8 cellular contexts compared by ENCODE assay signal in genomic region chr12:110224379-110225304, GRCh38. TPM values are rescaled to one million over a fixed set of nuclear protein-coding genes. Genes with fewer than 3 reads are reported as not detected.
DNase-seq lines count a peak whose midpoint lies in the region; ATAC-seq and TF ChIP-seq lines count a peak whose summit lies in the region.

No MANE protein-coding gene starts in this region.

- peak overlapping the region in 1 of 2 donors; percentile 68 for H3K27ac ChIP-seq in ovary

- no peak for ATAC-seq in HG02840 (IDR thresholded peaks at IDR 0.05; ENCODE audit: low FRiP score, unreplicated experiment)

- H3K36me3 ChIP-seq in H7 (replicated peaks; ENCODE audit: control insufficient read depth, insufficient read depth, low read length) (no peaks in the 10 kb centered on the region), ovary (no peaks in the 10 kb centered on the region)

- 9 to 20% (median 11%) methylated on average over 10 of the region's 10 CpGs for WGBS in ovary, 3 donors

- no peaks in the 10 kb centered on the region for H3K27me3 ChIP-seq in H7 (ENCODE audit: control insufficient read depth, insufficient read depth, low read length)
- H3K27me3 ChIP-seq in ovary: no peaks in the 10 kb centered on the region

- TF ChIP-seq EP300 in ovary (IDR thresholded peaks at IDR 0.05): no peak

- intact Hi-C loops in ovary (cut with DNase I): loop anchor here in 3 of 4 donors (5.0 to 10.0 kb wide), 3 partner anchors 58 to 122 kb away; partner anchors contain the start of gene ATP2A2 (in 1 of the 3)
- intact Hi-C loops in posterior vena cava (cut with DNase I): loop anchor here in 1 of 2 donors (10.0 kb wide), 1 partner anchor 120 kb away; no protein-coding TSS in a partner anchor

- DNase-seq in H7 (peak; percentile 15), RKO (ENCODE audit: low spot score) (peak; percentile 77), fibroblast of mammary gland (ENCODE audit: low read depth) (peak; percentile 91), ovary (peak in 1 of 5 donors; percentile 56), posterior vena cava (ENCODE audit: low spot score) (no peak), T1000 (lab: John Stamatoyannopoulos, UW) (no peak)
- no peak for DNase-seq in activated T-cell treated with anti-CD3 and anti-CD28 coated beads, Interleukin-2, amount 50 U/mL, for 1 hour

- no peak for TF ChIP-seq POLR2A in ovary (IDR thresholded peaks at IDR 0.05)

- H3K4me1 ChIP-seq in ovary (ENCODE audit: insufficient read depth): peaks cover 7% of the 10 kb centered on the region

- H3K9me3 ChIP-seq in ovary: no peaks in the 10 kb centered on the region

- TF ChIP-seq CTCF in fibroblast of mammary gland (conservative IDR thresholded peaks at IDR 0.05; ENCODE audit: control insufficient read depth, insufficient read depth, low read depth, low read length) (peak; percentile 89), ovary (IDR thresholded peaks at IDR 0.05) (peak; percentile 48 to 84 (median 76))

- H3K4me3 ChIP-seq in H7 (ENCODE audit: insufficient read depth, low read depth, low read length) (no peak overlapping the region), fibroblast of mammary gland (ENCODE audit: control insufficient read depth, low read depth, low read length) (peak overlapping the region; percentile 49), ovary (no peak overlapping the region)

RNA-seq across cellular contexts. Expression of gene ATP2A2, which starts 56.4 kb away (rescaled TPM):
- total RNA-seq in H7 (2014; rRNA removed; shearing (Covaris generic)): 98.7 and 107 TPM in 2 replicates
- total RNA-seq in ovary: 100 to 1,000 TPM in 4 of 7 donors, 10 to 100 TPM in 3; 60.4 to 164 (median 137) TPM
- 100 to 1,000 TPM in 1 of 2 donors, 10 to 100 TPM in 1; 54.2 to 183 TPM for polyA plus RNA-seq in ovary
- 100 to 1,000 TPM; 222 to 263 TPM for total RNA-seq in posterior vena cava

Comparison
In these comparisons a context has a peak if more than half of its experiments do, and no peak if none do; other contexts are left out.
1. DNase-seq: peak in H7 (single experiment), RKO (single experiment) and fibroblast of mammary gland (single experiment); none in posterior vena cava (single experiment), T1000 (single experiment) and activated T-cell treated with anti-CD3 and anti-CD28 coated beads, Interleukin-2, amount 50 U/mL, for 1 hour (single experiment).